Comparison of ENCODE assay signal across 22 cellular contexts in the genomic region with DNA sequence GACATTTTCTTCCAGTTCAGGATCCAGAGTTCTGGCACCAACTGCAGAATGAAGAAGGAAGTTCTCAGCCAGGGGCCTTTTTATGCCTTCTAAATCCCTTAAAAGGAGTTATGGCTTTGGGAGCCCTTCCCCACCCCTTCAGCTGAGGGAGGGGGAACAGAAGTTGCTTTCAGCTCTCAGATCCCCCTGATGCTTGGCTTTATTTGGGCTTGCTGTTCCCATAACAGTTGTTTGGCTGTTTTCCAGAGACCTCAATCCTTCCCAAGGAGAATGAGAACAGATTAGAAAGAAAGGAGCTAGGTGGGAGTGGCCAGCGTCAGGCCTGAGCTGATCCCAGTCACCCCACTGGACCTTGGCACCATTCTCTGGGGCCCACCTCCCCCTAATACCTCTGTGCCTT. TPM values are rescaled to one million over a fixed set of nuclear protein-coding genes. Genes with fewer than 3 reads are reported as not detected.
DNase-seq lines count a peak whose midpoint lies in the region; ATAC-seq, FAIRE-seq and TF ChIP-seq lines count a peak whose summit lies in the region.
"Had no signal": no experiment of that assay in that cellular context is flagged by ENCODE, and none has a peak within 500 bp of the region (broad histone marks: within the 10 kb centered on the region; RNA-seq: fewer than 3 reads in every experiment).

A gene (minus strand): TSS at position 54 of the 400 bp plus-strand sequence. CDS start 49 bp downstream, at position 5.

- no peak for DNase-seq in CD14-positive monocyte (ENCODE audit: low spot score)
- DNase-seq in LHCN-M2 (ENCODE audit: low read depth): peak; percentile 58
- DNase-seq in astrocyte (ENCODE audit: low read depth): peak; percentile 16
- peak; percentile 49 for DNase-seq in medulla oblongata (ENCODE audit: extremely low spot score)
- no peak for DNase-seq in MV-4-11 (lab: John Stamatoyannopoulos, UW)
- DNase-seq in stimulated activated effector memory CD8-positive, alpha-beta T cell treated with anti-CD3 and anti-CD28 coated beads, Interleukin-12 subunit alpha, Interleukin-12 subunit beta, amount 100 ng/mL, for 72 hours (ENCODE audit: low spot score in 2 of 2): no peak
- no peak for DNase-seq in retina
- DNase-seq: activated CD4-positive, alpha-beta T cell treated with anti-CD3 and anti-CD28 coated beads for 36 hours; activated T-cell treated with anti-CD3 and anti-CD28 coated beads, Interleukin-2, amount 50 U/mL, for 72 hours; DMS153; GDM1; MM.1S; NCI-H187; occipital lobe had no signal

- no peak for ATAC-seq in stimulated activated effector memory CD8-positive, alpha-beta T cell treated with anti-CD3 and anti-CD28 coated beads, Interleukin-12 subunit alpha, Interleukin-12 subunit beta, amount 100 ng/mL, for 72 hours
- ATAC-seq in GM19397 (IDR thresholded peaks at IDR 0.05; ENCODE audit: unreplicated experiment): no peak
- ATAC-seq: activated CD4-positive, alpha-beta T cell treated with anti-CD3 and anti-CD28 coated beads for 36 hours; activated naive CD4-positive, alpha-beta T cell treated with anti-CD3 and anti-CD28 coated beads, Interleukin-2, amount 50 U/mL, for 72 hours; activated T-cell treated with anti-CD3 and anti-CD28 coated beads, Interleukin-2, amount 50 U/mL, for 72 hours had no signal

- H3K36me3 ChIP-seq in astrocyte (ENCODE audit: insufficient read depth, low read length): no peaks in the 10 kb centered on the region
- H3K36me3 ChIP-seq: right atrium auricular region, suprapubic skin, vagina had no signal

- no peak within 1 kb of the TSS for H3K4me2 ChIP-seq in astrocyte (ENCODE audit: low read length)

- no peaks in the 10 kb centered on the region for H3K36me3 Mint-ChIP-seq in CD14-positive monocyte
- no peaks in the 10 kb centered on the region for H3K36me3 Mint-ChIP-seq in astrocyte (ENCODE audit: low read depth, unreplicated experiment)
- H3K36me3 Mint-ChIP-seq in stimulated activated effector memory CD8-positive, alpha-beta T cell treated with anti-CD3 and anti-CD28 coated beads, Interleukin-12 subunit alpha, Interleukin-12 subunit beta, amount 100 ng/mL, for 72 hours: no peaks in the 10 kb centered on the region
- H3K36me3 Mint-ChIP-seq: activated naive CD4-positive, alpha-beta T cell treated with anti-CD3 and anti-CD28 coated beads, Interleukin-2, amount 50 U/mL, for 72 hours had no signal

- H3K27ac ChIP-seq in astrocyte (ENCODE audit: low read depth, low read length): no peak within 1 kb of the TSS
- H3K27ac ChIP-seq: C4-2B, right atrium auricular region, suprapubic skin, vagina had no signal

- no peak for FAIRE-seq in astrocyte (lab: Jason Lieb, UNC)
- FAIRE-seq: endometrium had no signal

- H3K4me3 ChIP-seq in astrocyte (ENCODE audit: insufficient read depth, low read depth, low read length): no peak within 1 kb of the TSS
- H3K4me3 ChIP-seq: right atrium auricular region, suprapubic skin, vagina had no signal

- H3K9me3 Mint-ChIP-seq in CD14-positive monocyte: peaks cover 0 to 4% (median 0%) of the 10 kb centered on the region in 7 donors
- H3K9me3 Mint-ChIP-seq in astrocyte (ENCODE audit: unreplicated experiment): peaks cover 4% of the 10 kb centered on the region
- peaks cover 4% of the 10 kb centered on the region for H3K9me3 Mint-ChIP-seq in stimulated activated effector memory CD8-positive, alpha-beta T cell treated with anti-CD3 and anti-CD28 coated beads, Interleukin-12 subunit alpha, Interleukin-12 subunit beta, amount 100 ng/mL, for 72 hours
- H3K9me3 Mint-ChIP-seq: activated naive CD4-positive, alpha-beta T cell treated with anti-CD3 and anti-CD28 coated beads, Interleukin-2, amount 50 U/mL, for 72 hours; activated T-cell treated with anti-CD3 and anti-CD28 coated beads, Interleukin-2, amount 50 U/mL, for 72 hours had no signal

- no peak within 1 kb of the TSS for H3K9ac ChIP-seq in astrocyte (ENCODE audit: low read length)

- peak within 1 kb of the TSS in 5 of 7 donors; percentile 2 to 77 (median 18) for H3K27ac Mint-ChIP-seq in CD14-positive monocyte
- peak within 1 kb of the TSS; percentile 54 for H3K27ac Mint-ChIP-seq in astrocyte (ENCODE audit: unreplicated experiment)
- H3K27ac Mint-ChIP-seq in stimulated activated effector memory CD8-positive, alpha-beta T cell treated with anti-CD3 and anti-CD28 coated beads, Interleukin-12 subunit alpha, Interleukin-12 subunit beta, amount 100 ng/mL, for 72 hours: no peak within 1 kb of the TSS
- H3K27ac Mint-ChIP-seq: activated CD4-positive, alpha-beta T cell treated with anti-CD3 and anti-CD28 coated beads for 36 hours; activated naive CD4-positive, alpha-beta T cell treated with anti-CD3 and anti-CD28 coated beads, Interleukin-2, amount 50 U/mL, for 72 hours; activated T-cell treated with anti-CD3 and anti-CD28 coated beads, Interleukin-2, amount 50 U/mL, for 72 hours had no signal

- peaks cover 7% of the 10 kb centered on the region for H3K4me1 ChIP-seq in astrocyte (ENCODE audit: insufficient read depth, low read length)
- H3K4me1 ChIP-seq: right atrium auricular region, suprapubic skin, vagina had no signal

- H3K27me3 Mint-ChIP-seq in CD14-positive monocyte (ENCODE audit: low read depth in 3 of 3) (no peaks in the 10 kb centered on the region), astrocyte (ENCODE audit: low read depth, unreplicated experiment) (peaks cover 2% of the 10 kb centered on the region)
- H3K27me3 Mint-ChIP-seq: activated CD4-positive, alpha-beta T cell treated with anti-CD3 and anti-CD28 coated beads for 36 hours had no signal

- TF ChIP-seq CTCF in CD14-positive monocyte (IDR thresholded peaks at IDR 0.05): no peak
- no peak for TF ChIP-seq CTCF in astrocyte (IDR thresholded peaks at IDR 0.05; ENCODE audit: insufficient read depth, low read depth, low read length)

- H3K79me2 ChIP-seq in astrocyte (ENCODE audit: insufficient read depth, low read length): no peaks in the 10 kb centered on the region

- H2AFZ ChIP-seq in astrocyte (ENCODE audit: low read depth, low read length): peak within 1 kb of the TSS; percentile 0

- H3K9me3 ChIP-seq in astrocyte (ENCODE audit: insufficient read depth, low read depth, low read length): no peaks in the 10 kb centered on the region
- H3K9me3 ChIP-seq: right atrium auricular region, suprapubic skin, vagina had no signal

- no peaks in the 10 kb centered on the region for H4K20me1 ChIP-seq in astrocyte (ENCODE audit: insufficient read depth, low read length)

- H3K4me3 Mint-ChIP-seq in CD14-positive monocyte: no peak within 1 kb of the TSS
- H3K4me3 Mint-ChIP-seq in astrocyte (ENCODE audit: unreplicated experiment): no peak within 1 kb of the TSS
- no peak within 1 kb of the TSS for H3K4me3 Mint-ChIP-seq in stimulated activated effector memory CD8-positive, alpha-beta T cell treated with anti-CD3 and anti-CD28 coated beads, Interleukin-12 subunit alpha, Interleukin-12 subunit beta, amount 100 ng/mL, for 72 hours
- H3K4me3 Mint-ChIP-seq: activated CD4-positive, alpha-beta T cell treated with anti-CD3 and anti-CD28 coated beads for 36 hours; activated T-cell treated with anti-CD3 and anti-CD28 coated beads, Interleukin-2, amount 50 U/mL, for 72 hours had no signal

- H3K27me3 ChIP-seq in astrocyte (ENCODE audit: insufficient read depth, low read length): no peaks in the 10 kb centered on the region
- H3K27me3 ChIP-seq: right atrium auricular region, suprapubic skin, vagina had no signal

- peaks cover 22% of the 10 kb centered on the region for H3K4me1 Mint-ChIP-seq in CD14-positive monocyte
- no peaks in the 10 kb centered on the region for H3K4me1 Mint-ChIP-seq in astrocyte (ENCODE audit: low read depth, unreplicated experiment)
- no peaks in the 10 kb centered on the region for H3K4me1 Mint-ChIP-seq in stimulated activated effector memory CD8-positive, alpha-beta T cell treated with anti-CD3 and anti-CD28 coated beads, Interleukin-12 subunit alpha, Interleukin-12 subunit beta, amount 100 ng/mL, for 72 hours
- H3K4me1 Mint-ChIP-seq: activated CD4-positive, alpha-beta T cell treated with anti-CD3 and anti-CD28 coated beads for 36 hours had no signal

- intact Hi-C loops in CD14-positive monocyte (cut with micrococcal nuclease): loop anchor here in 1 of 2 donors (5.0 kb wide), 1 partner anchor 328 kb away; no protein-coding TSS in a partner anchor

RNA-seq across cellular contexts. Expression of the gene that starts here (rescaled TPM):
- not detected for polyA plus RNA-seq in CD14-positive monocyte
- total RNA-seq in LHCN-M2 (2014; rRNA removed): not detected in 2 replicates
- polyA plus RNA-seq in LHCN-M2 (2012): not detected
- 0.27 and 0.91 TPM in 2 replicates for total RNA-seq in astrocyte
- total RNA-seq: activated CD4-positive, alpha-beta T cell treated with anti-CD3 and anti-CD28 coated beads for 36 hours; activated naive CD4-positive, alpha-beta T cell treated with anti-CD3 and anti-CD28 coated beads, Interleukin-2, amount 50 U/mL, for 72 hours; activated T-cell treated with anti-CD3 and anti-CD28 coated beads, Interleukin-2, amount 50 U/mL, for 72 hours; liver; suprapubic skin; vagina had no signal
- polyA plus RNA-seq: liver had no signal

Comparison
In these comparisons a context has a peak if more than half of its experiments do, and no peak if none do; other contexts are left out.
1. Peak in DNase-seq in LHCN-M2; RNA of the gene not detected or under 1 TPM.
2. Peak in DNase-seq in astrocyte; RNA of the gene not detected or under 1 TPM.